In the genomic region with DNA sequence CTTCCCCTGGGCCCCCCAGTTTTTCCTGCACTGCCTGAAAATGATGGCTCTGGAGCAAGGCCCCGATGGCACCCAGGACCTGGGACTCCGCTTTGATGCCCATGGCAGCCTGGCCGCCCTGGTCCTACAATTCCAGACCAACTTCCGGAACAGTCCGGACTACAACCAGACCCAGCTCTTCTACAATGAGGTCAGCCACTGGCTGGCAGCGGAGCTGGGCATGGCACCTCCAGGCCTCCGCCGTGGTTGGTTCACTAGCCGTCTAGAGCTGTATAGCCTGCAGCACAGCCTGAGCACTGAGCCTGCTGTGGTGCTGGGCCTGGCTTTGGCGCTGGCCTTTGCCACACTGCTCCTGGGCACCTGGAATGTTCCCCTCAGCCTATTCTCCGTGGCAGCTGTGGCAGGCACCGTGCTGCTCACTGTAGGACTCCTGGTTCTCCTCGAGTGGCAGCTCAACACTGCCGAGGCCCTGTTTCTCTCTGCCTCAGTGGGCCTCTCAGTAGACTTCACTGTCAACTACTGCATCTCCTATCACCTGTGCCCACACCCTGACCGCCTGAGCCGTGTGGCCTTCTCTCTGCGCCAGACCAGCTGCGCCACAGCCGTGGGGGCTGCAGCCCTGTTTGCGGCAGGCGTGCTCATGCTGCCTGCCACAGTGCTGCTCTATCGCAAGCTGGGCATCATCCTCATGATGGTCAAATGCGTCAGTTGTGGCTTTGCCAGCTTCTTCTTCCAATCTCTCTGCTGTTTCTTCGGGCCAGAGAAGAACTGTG, we compare ENCODE assay signal across 10 cellular contexts. TPM values are rescaled to one million over a fixed set of nuclear protein-coding genes. Genes with fewer than 3 reads are reported as not detected.
A peak's percentile ranks its signal among the peaks of the same experiment; 100 is the strongest.
DNase-seq lines count a peak whose midpoint lies in the region; ATAC-seq and TF ChIP-seq lines count a peak whose summit lies in the region.
"Had no signal": no experiment of that assay in that cellular context is flagged by ENCODE, and none has a peak within 500 bp of the region (broad histone marks: within the 10 kb centered on the region; RNA-seq: fewer than 3 reads in every experiment).

No MANE protein-coding gene starts in this region.

- peaks cover 3% of the 10 kb centered on the region for H3K36me3 Mint-ChIP-seq in endothelial cell (ENCODE audit: low read depth, unreplicated experiment)

- H3K9me2 ChIP-seq in MM.1S (replicated peaks; ENCODE audit: insufficient read depth, low read length), result no peaks in the 10 kb centered on the region

- ATAC-seq in DND-41 (ENCODE audit: insufficient read depth, low read depth) (no peak), GM18502 (IDR thresholded peaks at IDR 0.05; ENCODE audit: poor library complexity, unreplicated experiment) (no peak), GM19351 (IDR thresholded peaks at IDR 0.05; ENCODE audit: unreplicated experiment) (no peak)

- no peak for TF ChIP-seq CTCF in DND-41 (IDR thresholded peaks at IDR 0.05; ENCODE audit: borderline replicate concordance, extremely low read depth, low read length, poor library complexity, severe bottlenecking)
- no peak for TF ChIP-seq CTCF in MM.1S (IDR thresholded peaks at IDR 0.05; ENCODE audit: low read length)
- TF ChIP-seq CTCF in endothelial cell (IDR thresholded peaks at IDR 0.05; ENCODE audit: unreplicated experiment), result no peak
- TF ChIP-seq CTCF in neutrophil (IDR thresholded peaks at IDR 0.05), result no peak

- H3K4me3 Mint-ChIP-seq in endothelial cell (ENCODE audit: unreplicated experiment), result peak overlapping the region; percentile 87

- H4K20me1 ChIP-seq in DND-41 (ENCODE audit: insufficient read depth, low read length) (no peaks in the 10 kb centered on the region), MM.1S (ENCODE audit: insufficient read depth, low read length) (no peaks in the 10 kb centered on the region)

- no peaks in the 10 kb centered on the region; the same call in 1 of the 2 replicates for H3F3A ChIP-seq in MM.1S (ENCODE audit: insufficient read depth, low read length)

- H3K9me3 ChIP-seq in DND-41 (ENCODE audit: insufficient read depth, low read length, severe bottlenecking) (no peaks in the 10 kb centered on the region), MM.1S (replicated peaks; ENCODE audit: insufficient read depth, low read length) (no peaks in the 10 kb centered on the region), neutrophil (no peaks in the 10 kb centered on the region)
- H3K9me3 ChIP-seq: suprapubic skin had no signal

- H3K4me1 ChIP-seq in DND-41 (ENCODE audit: insufficient read depth, low read length) (peaks cover 18% of the 10 kb centered on the region), MM.1S (ENCODE audit: low read length) (peaks cover 12% of the 10 kb centered on the region), neutrophil (ENCODE audit: control insufficient read depth in 1 of 2, insufficient read depth in 1 of 2, low read depth in 1 of 2, low read length in 1 of 2) (peaks cover 23 to 29% of the 10 kb centered on the region in 2 experiments)

- H3K4me2 ChIP-seq in DND-41 (ENCODE audit: insufficient read depth, low read length) (peak overlapping the region; percentile 100), MM.1S (ENCODE audit: low read depth, low read length) (peak overlapping the region; percentile 83; the same call in 1 of the 2 replicates)

- no peak overlapping the region for H3K27ac ChIP-seq in DND-41 (ENCODE audit: low read length)
- no peak overlapping the region for H3K27ac ChIP-seq in MM.1S (ENCODE audit: low read length)
- H3K27ac ChIP-seq in neutrophil, result peak overlapping the region; percentile 84
- H3K27ac ChIP-seq: suprapubic skin had no signal

- peaks cover 15% of the 10 kb centered on the region for H3K27me3 Mint-ChIP-seq in endothelial cell (ENCODE audit: unreplicated experiment)

- H2AFZ ChIP-seq in DND-41 (ENCODE audit: low read depth, low read length) (peak overlapping the region; percentile 91; the same call in 1 of the 2 replicates), MM.1S (ENCODE audit: low read length) (0 out of 2 replicates have a peak overlapping the region, but pooled peaks have one; percentile 96)

- H3K36me3 ChIP-seq in DND-41 (ENCODE audit: insufficient read depth, low read length), result no peaks in the 10 kb centered on the region
- H3K36me3 ChIP-seq in MM.1S (replicated peaks; ENCODE audit: insufficient read depth, low read length), result no peaks in the 10 kb centered on the region
- H3K36me3 ChIP-seq in neutrophil, result peaks cover 4% of the 10 kb centered on the region
- H3K36me3 ChIP-seq: suprapubic skin had no signal

- H3K9ac ChIP-seq in DND-41 (ENCODE audit: low read depth, low read length) (peak overlapping the region; percentile 67), MM.1S (ENCODE audit: low read length) (no peak overlapping the region; the same call in 1 of the 2 replicates)

- H3K27ac Mint-ChIP-seq in endothelial cell (ENCODE audit: unreplicated experiment), result no peak overlapping the region

- H3K4me3 ChIP-seq in DND-41 (ENCODE audit: low read depth in 1 of 2, low read length in 2 of 2) (no peak overlapping the region), MM.1S (ENCODE audit: low read length) (no peak overlapping the region), neutrophil (ENCODE audit: low read depth in 1 of 2, low read length in 1 of 2) (no peak overlapping the region)

- H3K79me2 ChIP-seq in DND-41 (ENCODE audit: insufficient read depth, low read length) (no peaks in the 10 kb centered on the region), MM.1S (ENCODE audit: low read length) (no peaks in the 10 kb centered on the region)

- H3K27me3 ChIP-seq in DND-41 (ENCODE audit: insufficient read depth, low read length, poor library complexity), result no peaks in the 10 kb centered on the region
- H3K27me3 ChIP-seq in MM.1S (replicated peaks; ENCODE audit: insufficient read depth, low read length), result peaks cover 14% of the 10 kb centered on the region; the same call in 1 of the 2 replicates
- no peaks in the 10 kb centered on the region for H3K27me3 ChIP-seq in neutrophil
- H3K27me3 ChIP-seq: suprapubic skin had no signal

- H3K9me3 Mint-ChIP-seq in endothelial cell (ENCODE audit: unreplicated experiment), result no peaks in the 10 kb centered on the region

- DNase-seq in DND-41 (no peak), MM.1S (no peak), endothelial cell (ENCODE audit: low spot score) (no peak)
- DNase-seq in activated CD4-positive, alpha-beta T cell treated with anti-CD3 and anti-CD28 coated beads for 48 hours, result no peak

- peaks cover 27% of the 10 kb centered on the region for H3K4me1 Mint-ChIP-seq in endothelial cell (ENCODE audit: unreplicated experiment)

RNA-seq across cellular contexts. Expression of a gene that starts 10.9 kb away (rescaled TPM):
- 3.6 TPM for total RNA-seq in endothelial cell (ENCODE audit: unreplicated experiment)

RNA-seq across cellular contexts. Expression of a gene that starts 13.6 kb away (rescaled TPM):
- total RNA-seq in endothelial cell (ENCODE audit: unreplicated experiment), result 26.0 TPM

RNA-seq across cellular contexts. Expression of a gene that starts 18.1 kb away (rescaled TPM):
- total RNA-seq in endothelial cell (ENCODE audit: unreplicated experiment), result not detected
- total RNA-seq: dermis blood vessel endothelial cell, RPMI7951, suprapubic skin had no signal

RNA-seq across cellular contexts. Expression of a gene that starts 28.1 kb away (rescaled TPM):
- 0.92 TPM for total RNA-seq in endothelial cell (ENCODE audit: unreplicated experiment)

RNA-seq across cellular contexts. Expression of a gene that starts 36.7 kb away (rescaled TPM):
- total RNA-seq in endothelial cell (ENCODE audit: unreplicated experiment), result 56.2 TPM
